In the genomic region with DNA sequence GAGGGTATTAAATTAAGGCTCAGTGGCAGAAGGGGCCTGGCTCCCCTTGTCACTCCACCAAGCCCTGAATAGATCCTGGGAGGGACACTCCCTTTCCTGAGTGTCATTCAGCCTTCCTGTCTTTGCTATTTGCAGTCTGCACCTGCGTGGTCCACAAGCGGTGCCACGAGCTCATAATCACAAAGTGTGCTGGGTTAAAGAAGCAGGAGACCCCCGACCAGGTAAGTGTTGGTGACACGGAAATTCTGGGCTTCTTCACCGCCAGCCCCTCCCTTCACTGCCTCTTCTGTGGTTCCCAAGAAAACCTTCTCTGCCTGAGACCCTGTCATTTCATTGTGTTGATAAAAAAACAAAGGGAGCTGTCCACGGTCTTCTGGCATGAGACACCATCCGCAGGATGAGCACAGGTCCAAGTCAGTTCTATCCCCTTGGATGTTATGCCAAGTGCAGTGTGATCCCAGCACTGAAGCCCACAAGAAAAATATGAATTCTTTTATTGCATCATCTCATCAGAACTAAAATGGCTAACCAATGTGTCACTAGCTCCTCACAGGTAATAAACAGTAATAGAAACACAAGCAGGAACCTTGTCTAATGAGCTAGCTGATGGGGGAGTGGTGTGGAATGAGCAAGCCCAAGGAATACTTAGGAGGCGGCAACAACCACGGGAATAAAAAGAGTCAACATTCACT, we compare ENCODE assay signal across 13 cellular contexts.
"Had no signal": no experiment of that assay in that cellular context is flagged by ENCODE, and none has a peak within 500 bp of the region (broad histone marks: within the 10 kb centered on the region; RNA-seq: fewer than 3 reads in every experiment).

No MANE protein-coding gene starts in this region.

- H3K4me1 Mint-ChIP-seq: activated CD4-positive, alpha-beta T cell treated with anti-CD3 and anti-CD28 coated beads for 36 hours; nephron progenitor cell had no signal

- H3K4me1 ChIP-seq: ascending aorta had no signal

- H3K9me3 Mint-ChIP-seq: activated CD4-positive, alpha-beta memory T cell treated with anti-CD3 and anti-CD28 coated beads, Interleukin-2, amount 10 ng/mL, durations not matched to agents 7 days and 5 days; nephron progenitor cell had no signal

- H3K9me3 ChIP-seq: ascending aorta, upper lobe of left lung had no signal

- H3K4me2 ChIP-seq: hepatocyte had no signal

- H3K27ac Mint-ChIP-seq: activated CD4-positive, alpha-beta memory T cell treated with anti-CD3 and anti-CD28 coated beads, Interleukin-2, amount 10 ng/mL, durations not matched to agents 7 days and 5 days; activated CD4-positive, alpha-beta T cell treated with anti-CD3 and anti-CD28 coated beads for 36 hours; nephron progenitor cell had no signal

- H3K27me3 Mint-ChIP-seq: activated CD4-positive, alpha-beta memory T cell treated with anti-CD3 and anti-CD28 coated beads, Interleukin-2, amount 10 ng/mL, durations not matched to agents 7 days and 5 days; activated CD4-positive, alpha-beta T cell treated with anti-CD3 and anti-CD28 coated beads for 36 hours had no signal

- H3K27me3 ChIP-seq: ascending aorta, hepatocyte, upper lobe of left lung had no signal

- H3K4me3 Mint-ChIP-seq: activated CD4-positive, alpha-beta memory T cell treated with anti-CD3 and anti-CD28 coated beads, Interleukin-2, amount 10 ng/mL, durations not matched to agents 7 days and 5 days; activated CD4-positive, alpha-beta T cell treated with anti-CD3 and anti-CD28 coated beads for 36 hours; nephron progenitor cell had no signal

- ATAC-seq: activated CD4-positive, alpha-beta T cell treated with anti-CD3 and anti-CD28 coated beads for 36 hours; left ventricle myocardium superior had no signal

- DNase-seq: activated CD4-positive, alpha-beta memory T cell treated with anti-CD3 and anti-CD28 coated beads, Interleukin-2, amount 10 ng/mL, durations not matched to agents 7 days and 5 days; activated CD4-positive, alpha-beta T cell treated with anti-CD3 and anti-CD28 coated beads for 36 hours; activated CD8-positive, alpha-beta memory T cell treated with anti-CD3 and anti-CD28 coated beads, Interleukin-2, amount 50 U/mL, for 4 hours; effector CD4-positive, alpha-beta T cell; left ventricle myocardium superior; nephron progenitor cell; stimulated activated CD4-positive, alpha-beta T cell treated with anti-CD3 and anti-CD28 coated beads, Interleukin-12 subunit alpha, Interleukin-12 subunit beta, amount 100 ng/mL, for 4 hours; stimulated activated CD4-positive, alpha-beta T cell treated with anti-CD3 and anti-CD28 coated beads, Interleukin-2, amount 100 ng/mL, for 48 hours; stimulated activated naive CD4-positive, alpha-beta T cell treated with Interleukin-2 at 50 U/mL for 16 hours; upper lobe of left lung; WERI-Rb-1 had no signal

- H2AFZ ChIP-seq: hepatocyte had no signal

- H3K4me3 ChIP-seq: ascending aorta, hepatocyte, upper lobe of left lung had no signal

- H3K27ac ChIP-seq: ascending aorta, hepatocyte, upper lobe of left lung, WERI-Rb-1 had no signal

- H3K79me2 ChIP-seq: hepatocyte had no signal

- H3K36me3 ChIP-seq: ascending aorta, WERI-Rb-1 had no signal
